In genomic region chr5:36692791-36693763, GRCh38 we compare ENCODE assay signal across 8 cellular contexts.
DNase-seq lines count a peak whose midpoint lies in the region; ATAC-seq, FAIRE-seq and TF ChIP-seq lines count a peak whose summit lies in the region.

No MANE protein-coding gene starts in this region.

- ATAC-seq in GM19397 (IDR thresholded peaks at IDR 0.05; ENCODE audit: unreplicated experiment): peak; percentile 65
- ATAC-seq in HG03439 (IDR thresholded peaks at IDR 0.05; ENCODE audit: unreplicated experiment): peak; percentile 72

- peak overlapping the region in 3 of 5 experiments; percentile 31 to 85 (median 33) for H3K27ac Mint-ChIP-seq in brain

- DNase-seq in D721Med (ENCODE audit: insufficient read length, low spot score): peak; percentile 44
- DNase-seq in RKO (ENCODE audit: low spot score): peak; percentile 40
- peak; percentile 80 for DNase-seq in sigmoid colon
- DNase-seq in NCI-H187 (lab: John Stamatoyannopoulos, UW): no peak

- peak overlapping the region; percentile 3 for H3K9ac ChIP-seq in iPS-18a (ENCODE audit: low read length)

- H3K9me3 ChIP-seq in iPS-18a (ENCODE audit: control insufficient read depth, low read depth, low read length) (no peaks in the 10 kb centered on the region), sigmoid colon (no peaks in the 10 kb centered on the region)

- H3K36me3 ChIP-seq in iPS-18a (ENCODE audit: control insufficient read depth, low read depth, low read length) (no peaks in the 10 kb centered on the region), sigmoid colon (no peaks in the 10 kb centered on the region)

- TF ChIP-seq CTCF in D721Med (IDR thresholded peaks at IDR 0.05; ENCODE audit: insufficient read depth, missing control alignments) (peak; percentile 82), brain (conservative IDR thresholded peaks at IDR 0.05) (peak; percentile 86 to 90), sigmoid colon (IDR thresholded peaks at IDR 0.05) (peak in 1 of 4 experiments; percentile 47)

- peaks cover 4% of the 10 kb centered on the region for H3K27me3 Mint-ChIP-seq in brain

- H3K27ac ChIP-seq in iPS-18a (ENCODE audit: low read length): no peak overlapping the region
- H3K27ac ChIP-seq in sigmoid colon: peak overlapping the region in 1 of 4 donors; percentile 76

- WGBS in sigmoid colon, 2 donors: 20 to 37% methylated on average over 44 of the region's 44 CpGs

- H3K27me3 ChIP-seq in iPS-18a (ENCODE audit: control insufficient read depth, insufficient read depth, low read length) (peaks cover 37% of the 10 kb centered on the region), sigmoid colon (peaks cover 0 to 10% (median 0%) of the 10 kb centered on the region in 3 donors)

- intact Hi-C loops in sigmoid colon (cut with DNase I): loop anchor here (2.0 to 10.0 kb wide), 3 partner anchors 186 to 518 kb away; no protein-coding TSS in a partner anchor

- peaks cover 0 to 5% (median 0%) of the 10 kb centered on the region in 5 experiments for H3K9me3 Mint-ChIP-seq in brain

- H3K36me3 Mint-ChIP-seq in brain: no peaks in the 10 kb centered on the region

- FAIRE-seq in D721Med (lab: Jason Lieb, UNC): no peak

- no peak for TF ChIP-seq POLR2A in sigmoid colon (IDR thresholded peaks at IDR 0.05)

- H3K4me3 Mint-ChIP-seq in brain: peak overlapping the region in 3 of 5 experiments; percentile 46 to 67 (median 66)

- H3K4me1 ChIP-seq in iPS-18a (ENCODE audit: control insufficient read depth, low read depth, low read length): peaks cover 8% of the 10 kb centered on the region
- H3K4me1 ChIP-seq in sigmoid colon: peaks cover 0 to 16% (median 4%) of the 10 kb centered on the region in 4 donors

- TF ChIP-seq EP300 in sigmoid colon (IDR thresholded peaks at IDR 0.05): no peak

- peaks cover 47% of the 10 kb centered on the region for H3K4me1 Mint-ChIP-seq in brain

- H3K4me3 ChIP-seq in iPS-18a (ENCODE audit: low read length): peak overlapping the region; percentile 56
- peak overlapping the region in 1 of 4 donors; percentile 25 for H3K4me3 ChIP-seq in sigmoid colon

Comparison
In these comparisons a context has a peak if more than half of its experiments do, and no peak if none do; other contexts are left out.
1. DNase-seq: peak in D721Med (single experiment), RKO (single experiment) and sigmoid colon (single experiment); none in NCI-H187 (0 of 2).